In genomic region chr7:128455556-128456254, GRCh38 we compare ENCODE assay signal across 1 cellular context.
TF ChIP-seq lines count a peak whose summit lies in the region.

HILPDA (plus strand) TSS chr7:128455878; CDS start chr7:128457269, 1,391 bp downstream.

TF ChIP-seq in WTC11, 78 proteins besides CTCF, POLR2A, EP300 and RAD21 (continued from another document and continues in another):
- TF ChIP-seq PRDM15 (CRISPR knock-in tag; IDR thresholded peaks at IDR 0.05) (no peak), FOXP1 (CRISPR knock-in tag; IDR thresholded peaks at IDR 0.05; ENCODE audit: borderline replicate concordance) (peak; percentile 86), IRF1 (CRISPR knock-in tag; IDR thresholded peaks at IDR 0.05) (no peak), STAT6 (CRISPR knock-in tag; conservative IDR thresholded peaks at IDR 0.05; ENCODE audit: low read depth) (no peak), ZNF512 (CRISPR knock-in tag; IDR thresholded peaks at IDR 0.05; ENCODE audit: borderline replicate concordance) (no peak), JAZF1 (CRISPR knock-in tag; IDR thresholded peaks at IDR 0.05) (no peak), NFE2L1 (CRISPR knock-in tag; IDR thresholded peaks at IDR 0.05) (peak; percentile 66), EMX1 (CRISPR knock-in tag; IDR thresholded peaks at IDR 0.05) (no peak), E2F4 (CRISPR knock-in tag; IDR thresholded peaks at IDR 0.05; ENCODE audit: borderline replicate concordance, low read depth) (no peak; the same call in 1 of the 2 replicates), CREM (CRISPR knock-in tag; IDR thresholded peaks at IDR 0.05) (no peak), GRHL2 (CRISPR knock-in tag; IDR thresholded peaks at IDR 0.05; ENCODE audit: insufficient replicate concordance, severe bottlenecking) (no peak), MYBL2 (CRISPR knock-in tag; IDR thresholded peaks at IDR 0.05) (peak; percentile 28; the same call in 1 of the 2 replicates), TP53 (CRISPR knock-in tag; IDR thresholded peaks at IDR 0.05) (no peak), ZNF532 (CRISPR knock-in tag; IDR thresholded peaks at IDR 0.05; ENCODE audit: borderline replicate concordance) (no peak), NR1H2 (CRISPR knock-in tag; IDR thresholded peaks at IDR 0.05) (no peak), ZNF317 (CRISPR knock-in tag; IDR thresholded peaks at IDR 0.05; ENCODE audit: borderline replicate concordance, low read depth) (no peak), ZSCAN18 (CRISPR knock-in tag; IDR thresholded peaks at IDR 0.05) (no peak), USF2 (CRISPR knock-in tag; IDR thresholded peaks at IDR 0.05) (no peak), ZNF121 (CRISPR knock-in tag; IDR thresholded peaks at IDR 0.05) (no peak), GTF2I (CRISPR knock-in tag; conservative IDR thresholded peaks at IDR 0.05) (no peak), ZNF423 (CRISPR knock-in tag; IDR thresholded peaks at IDR 0.05) (no peak), SMAD4 (CRISPR knock-in tag; IDR thresholded peaks at IDR 0.05) (0 out of 2 replicates have a peak, but pooled peaks have one; percentile 21), ATF6 (CRISPR knock-in tag; IDR thresholded peaks at IDR 0.05) (no peak), CBFB (CRISPR knock-in tag; IDR thresholded peaks at IDR 0.05; ENCODE audit: low read depth) (no peak), MLX (CRISPR knock-in tag; IDR thresholded peaks at IDR 0.05) (no peak), FOXP4 (CRISPR knock-in tag; IDR thresholded peaks at IDR 0.05) (peak; percentile 70; the same call in 1 of the 2 replicates), ZNF396 (CRISPR knock-in tag; IDR thresholded peaks at IDR 0.05; ENCODE audit: borderline replicate concordance) (no peak), MAX (CRISPR knock-in tag; IDR thresholded peaks at IDR 0.05) (peak; percentile 96), SOX15 (CRISPR knock-in tag; IDR thresholded peaks at IDR 0.05) (no peak), TEAD4 (CRISPR knock-in tag; IDR thresholded peaks at IDR 0.05) (0 out of 2 replicates have a peak, but pooled peaks have one; percentile 45), RELA (CRISPR knock-in tag; IDR thresholded peaks at IDR 0.05; ENCODE audit: borderline replicate concordance) (no peak), HMGA2 (CRISPR knock-in tag; IDR thresholded peaks at IDR 0.05) (no peak; the same call in 1 of the 2 replicates), NFATC4 (CRISPR knock-in tag; IDR thresholded peaks at IDR 0.05) (no peak), OVOL2 (CRISPR knock-in tag; IDR thresholded peaks at IDR 0.05; ENCODE audit: borderline replicate concordance) (no peak), ZNF416 (CRISPR knock-in tag; IDR thresholded peaks at IDR 0.05) (no peak)
